9 cellular contexts compared by ENCODE assay signal in the genomic region with DNA sequence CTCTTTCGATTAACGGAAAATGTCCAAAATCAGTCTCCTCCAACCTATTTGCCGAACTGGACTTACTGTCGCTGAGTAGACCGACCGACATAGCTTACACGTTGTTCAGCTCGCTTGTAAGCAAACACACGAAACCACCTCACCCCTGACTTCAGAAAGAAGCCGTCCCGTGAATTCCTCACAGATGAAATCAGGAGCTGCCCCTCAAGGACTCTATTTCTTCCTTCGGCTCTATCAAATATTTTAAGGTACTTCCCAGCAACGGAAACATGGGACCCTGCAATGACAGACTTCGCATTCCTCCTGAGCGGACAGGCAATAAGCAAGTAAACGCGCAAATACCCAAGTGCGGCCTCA.
DNase-seq lines count a peak whose midpoint lies in the region; ATAC-seq, FAIRE-seq and TF ChIP-seq lines count a peak whose summit lies in the region.
"Had no signal": no experiment of that assay in that cellular context is flagged by ENCODE, and none has a peak within 500 bp of the region (broad histone marks: within the 10 kb centered on the region; RNA-seq: fewer than 3 reads in every experiment).

No MANE protein-coding gene starts in this region.

- no peaks in the 10 kb centered on the region for H3K27me3 ChIP-seq in neuron (ENCODE audit: insufficient read depth, low read length)

- H3K9me3 ChIP-seq in neuron (ENCODE audit: low read length): no peaks in the 10 kb centered on the region

- DNase-seq in DMS 273 (lab: John Stamatoyannopoulos, UW; ENCODE audit: unreplicated experiment) (peak; percentile 69), DMS 273 treated with DMSO at 0.1 percent for 48 hours (lab: John Stamatoyannopoulos, UW) (no peak), RCC 7860 (ENCODE audit: low spot score) (peak; percentile 48), epithelial cell of esophagus (ENCODE audit: low read depth) (peak; percentile 78), GOT3 (lab: John Stamatoyannopoulos, UW) (no peak), NCI-H2081 treated with DMSO at 0.1 percent for 48 hours (lab: John Stamatoyannopoulos, UW) (no peak)

- no peak for ATAC-seq in HG03196 (IDR thresholded peaks at IDR 0.05; ENCODE audit: unreplicated experiment)

- no peak for TF ChIP-seq CTCF in epithelial cell of esophagus (IDR thresholded peaks at IDR 0.05; ENCODE audit: insufficient read depth, low read depth, low read length, missing control alignments)

- H3K4me3 ChIP-seq in epithelial cell of esophagus (ENCODE audit: low read length) (peak overlapping the region; percentile 93), neuron (ENCODE audit: low read length) (peak overlapping the region; percentile 94)

- H3K4me1 ChIP-seq in neuron (ENCODE audit: insufficient read depth, low read length): peaks cover 18% of the 10 kb centered on the region

- FAIRE-seq in RCC 7860 (lab: Jason Lieb, UNC): no peak
- FAIRE-seq: A204.1 had no signal

- peaks cover 39% of the 10 kb centered on the region for H3K36me3 ChIP-seq in neuron (ENCODE audit: insufficient read depth, low read length)

- H2AFZ ChIP-seq in neuron (ENCODE audit: low read depth, low read length): no peak overlapping the region

Comparison
In these comparisons a context has a peak if more than half of its experiments do, and no peak if none do; other contexts are left out.
1. DNase-seq: peak in DMS 273 (single experiment), RCC 7860 (single experiment) and epithelial cell of esophagus (single experiment); none in DMS 273 treated with DMSO at 0.1 percent for 48 hours (single experiment), GOT3 (single experiment) and NCI-H2081 treated with DMSO at 0.1 percent for 48 hours (single experiment).